9 cellular contexts compared by ENCODE assay signal in genomic region chr16:4663756-4664465, GRCh38. TPM values are rescaled to one million over a fixed set of nuclear protein-coding genes. Genes with fewer than 3 reads are reported as not detected.
DNase-seq lines count a peak whose midpoint lies in the region; ATAC-seq, FAIRE-seq and TF ChIP-seq lines count a peak whose summit lies in the region.
"Had no signal": no experiment of that assay in that cellular context is flagged by ENCODE, and none has a peak within 500 bp of the region (broad histone marks: within the 10 kb centered on the region; RNA-seq: fewer than 3 reads in every experiment).

No MANE protein-coding gene starts in this region.

- in situ Hi-C loops in HepG2 (cut with HindIII; ENCODE audit: extremely low pct_ligation_motif_present, low pct_unique_long_range_greater_than_20kb): loop anchor here (5.0 kb wide), 1 partner anchor 47 kb away; no protein-coding TSS in a partner anchor

- POLR2A ChIA-PET in HepG2 (lab: Yijun Ruan, JAX): interaction anchor here (0.9 to 2.9 kb wide), 12 partner anchors 10 to 128 kb away, joined by 3 to 39 read pairs (median 5); partner anchors contain the start of genes CDIP1, MGRN1 and ZNF500

- peak overlapping the region; percentile 65 for H3K27ac ChIP-seq in angular gyrus (ENCODE audit: low read depth, low read length)
- H3K27ac ChIP-seq in HepG2 (ENCODE audit: extremely low read length, insufficient read depth, low read length): peak overlapping the region; percentile 97

- peak overlapping the region in 2 of 3 experiments; percentile 24 to 65; a peak in 4 of 6 replicates for H3K4me3 ChIP-seq in HepG2 (replicated peaks in 1 of 3; ENCODE audit: insufficient read depth in 1 of 3, low read depth in 2 of 3, low read length in 3 of 3)

- CTCF ChIA-PET in HepG2 (lab: Yijun Ruan, JAX; ENCODE audit: low intra/inter-chr PET ratio, low total read pairs): no interaction called here

- H3K4me1 ChIP-seq in HepG2 (ENCODE audit: insufficient read depth, low read length): peaks cover 83% of the 10 kb centered on the region

- H3K79me2 ChIP-seq in HepG2 (ENCODE audit: insufficient read depth, low read length): peaks cover 6% of the 10 kb centered on the region

- H3K4me3 Mint-ChIP-seq in activated T-cell treated with anti-CD3 and anti-CD28 coated beads, Interleukin-2, amount 50 U/mL, for 72 hours: peak overlapping the region; percentile 69 to 71
- H3K4me3 Mint-ChIP-seq in type B pancreatic cell: peak overlapping the region; percentile 34

- H3K36me3 ChIP-seq in HepG2 (replicated peaks in 1 of 2; ENCODE audit: control insufficient read depth in 1 of 2, insufficient read depth in 2 of 2, low read length in 2 of 2): peaks cover 14 to 27% of the 10 kb centered on the region in 2 experiments

- TSS peak; percentile 94 for BruUV-seq in HepG2 (replicated peaks; lab: Mats Ljungman, UMichigan)

- no peaks in the 10 kb centered on the region for H3K9me3 Mint-ChIP-seq in activated T-cell treated with anti-CD3 and anti-CD28 coated beads, Interleukin-2, amount 50 U/mL, for 72 hours
- H3K9me3 Mint-ChIP-seq in type B pancreatic cell: no peaks in the 10 kb centered on the region

- H3K4me2 ChIP-seq in HepG2 (ENCODE audit: low read depth, low read length): peak overlapping the region; percentile 92

- TF ChIP-seq CTCF in HepG2 (CRISPR knock-in tag; IDR thresholded peaks at IDR 0.05) (0 out of 2 replicates have a peak, but pooled peaks have one; percentile 19), type B pancreatic cell (conservative IDR thresholded peaks at IDR 0.05) (no peak)

- TF ChIP-seq EP300 in HepG2 (IDR thresholded peaks at IDR 0.05; ENCODE audit: low read depth in 2 of 2, low read length in 2 of 2): peak; percentile 50 to 59; a peak in 2 of 4 replicates
- TF ChIP-seq EP300 in HepG2 (CRISPR knock-in tag; IDR thresholded peaks at IDR 0.05; ENCODE audit: borderline replicate concordance): peak; percentile 85

- H3K9me3 ChIP-seq in HepG2 (ENCODE audit: low read length): no peaks in the 10 kb centered on the region

- peak; percentile 63 to 88 for TF ChIP-seq POLR2A in HepG2 (IDR thresholded peaks at IDR 0.05; ENCODE audit: insufficient read depth in 1 of 2, low read depth in 2 of 2, low read length in 2 of 2)

- H2AFZ ChIP-seq in HepG2 (ENCODE audit: low read length): no peak overlapping the region

- intact Hi-C loops in HepG2 (cut with micrococcal nuclease; ENCODE audit: unreplicated experiment): loop anchor here (2.0 kb wide), 1 partner anchor 39 kb away; the partner anchor contains the start of gene MGRN1

- H3K27ac Mint-ChIP-seq in activated T-cell treated with anti-CD3 and anti-CD28 coated beads, Interleukin-2, amount 50 U/mL, for 72 hours: peak overlapping the region; percentile 75
- H3K27ac Mint-ChIP-seq in type B pancreatic cell: peak overlapping the region; percentile 78

- WGBS in HepG2 (ENCODE audit: low lambda C conversion rate): under 1% methylated on average over 9 of the region's 26 CpGs

- 0 out of 2 replicates have a peak, but pooled peaks have one; percentile 7 for TF ChIP-seq RAD21 in HepG2 (CRISPR knock-in tag; IDR thresholded peaks at IDR 0.05)

- H3K36me3 Mint-ChIP-seq in activated T-cell treated with anti-CD3 and anti-CD28 coated beads, Interleukin-2, amount 50 U/mL, for 72 hours (ENCODE audit: insufficient read depth in 2 of 2): peaks cover 0 to 4% of the 10 kb centered on the region in 2 donors
- H3K36me3 Mint-ChIP-seq in type B pancreatic cell: no peaks in the 10 kb centered on the region

- H3K27me3 Mint-ChIP-seq in activated T-cell treated with anti-CD3 and anti-CD28 coated beads, Interleukin-2, amount 50 U/mL, for 72 hours (ENCODE audit: low read depth): no peaks in the 10 kb centered on the region
- H3K27me3 Mint-ChIP-seq in type B pancreatic cell: no peaks in the 10 kb centered on the region

- H4K20me1 ChIP-seq in HepG2 (ENCODE audit: insufficient read depth, low read length): no peaks in the 10 kb centered on the region

- peaks cover 65% of the 10 kb centered on the region for H3K4me1 Mint-ChIP-seq in activated T-cell treated with anti-CD3 and anti-CD28 coated beads, Interleukin-2, amount 50 U/mL, for 72 hours (ENCODE audit: low read depth)
- H3K4me1 Mint-ChIP-seq in type B pancreatic cell (ENCODE audit: unreplicated experiment): peaks cover 14% of the 10 kb centered on the region

- H3K27me3 ChIP-seq in HepG2 (ENCODE audit: control insufficient read depth in 1 of 2, insufficient read depth in 2 of 2, low read length in 2 of 2): no peaks in the 10 kb centered on the region; a peak in 1 of 5 replicates

- ATAC-seq in activated T-cell treated with anti-CD3 and anti-CD28 coated beads, Interleukin-2, amount 50 U/mL, for 72 hours (replicated peaks in 1 of 2): no peak
- ATAC-seq in HepG2 (peak; percentile 83), HG02759 (IDR thresholded peaks at IDR 0.05; ENCODE audit: unreplicated experiment) (no peak)

- peak overlapping the region; percentile 77 for H3K9ac ChIP-seq in HepG2 (ENCODE audit: insufficient read depth, low read depth, low read length)

- peak; percentile 92 for FAIRE-seq in HepG2 (lab: Jason Lieb, UNC)
- FAIRE-seq: keratinocyte had no signal

- DNase-seq in activated T-cell treated with anti-CD3 and anti-CD28 coated beads, Interleukin-2, amount 50 U/mL, for 72 hours: peak in 1 of 2 donors; percentile 18
- no peak for DNase-seq in activated T-cell treated with anti-CD3 and anti-CD28 coated beads, Interleukin-2, amount 50 U/mL, for 48 hours
- DNase-seq in HepG2 (ENCODE audit: low spot score) (peak; percentile 94), type B pancreatic cell (ENCODE audit: extremely low spot score, unreplicated experiment) (no peak), NCI-H524 treated with DMSO at 0.1 percent for 48 hours (lab: John Stamatoyannopoulos, UW) (no peak), HCEC 1CT (no peak)

RNA-seq across cellular contexts. Expression of gene NUDT16L1, which starts 29.5 kb away (rescaled TPM):
- 10 to 100 TPM; 22.8 to 28.0 TPM for total RNA-seq in activated T-cell treated with anti-CD3 and anti-CD28 coated beads, Interleukin-2, amount 50 U/mL, for 72 hours
- total RNA-seq in HepG2 (2016; rRNA removed; fragmentation: Illumina TruSeq; extraction: Trizol): 40.5 and 41.0 TPM in 2 replicates
- 10.3 and 11.1 TPM in 2 replicates for total RNA-seq in HepG2 (2016; cell fraction: cytosol; rRNA removed; fragmentation: Illumina TruSeq; extraction: Trizol; ENCODE audit: low read depth)
- total RNA-seq in HepG2 (2016; cell fraction: insoluble cytoplasmic fraction; rRNA removed; fragmentation: Illumina TruSeq; extraction: Trizol): 42.6 and 42.7 TPM in 2 replicates
- total RNA-seq in HepG2 (2016; cell fraction: membrane; rRNA removed; fragmentation: Illumina TruSeq; extraction: Trizol): 18.6 and 20.4 TPM in 2 replicates
- 16.9 and 17.3 TPM in 2 replicates for total RNA-seq in HepG2 (2016; cell fraction: nucleus; rRNA removed; fragmentation: Illumina TruSeq; extraction: Trizol)
- 28.0 and 28.9 TPM in 2 replicates for polyA plus RNA-seq in HepG2 (2011; rRNA removed)
- polyA plus RNA-seq in HepG2 (2011; cell fraction: cytosol; rRNA removed): 27.9 and 47.5 TPM in 2 replicates
- polyA plus RNA-seq in HepG2 (2011; cell fraction: nucleus; rRNA removed): 33.3 and 34.9 TPM in 2 replicates
- 17.6 and 17.9 TPM in 2 replicates for polyA plus RNA-seq in HepG2 (2012)
- polyA plus RNA-seq in HepG2 (2016; cell fraction: cytosol; fragmentation: Illumina TruSeq; extraction: Trizol; ENCODE audit: low read depth): 13.1 and 13.9 TPM in 2 replicates
- polyA plus RNA-seq in HepG2 (2016; cell fraction: insoluble cytoplasmic fraction; fragmentation: Illumina TruSeq; extraction: Trizol; ENCODE audit: low read depth): 49.7 and 50.3 TPM in 2 replicates
- polyA plus RNA-seq in HepG2 (2016; cell fraction: membrane; fragmentation: Illumina TruSeq; extraction: Trizol; ENCODE audit: low read depth): 15.2 and 17.7 TPM in 2 replicates
- polyA plus RNA-seq in HepG2 (2016; cell fraction: nucleus; fragmentation: Illumina TruSeq; extraction: Trizol; ENCODE audit: insufficient read depth, low read depth): 32.3 and 35.4 TPM in 2 replicates
- 14.3 and 41.1 TPM in 2 replicates for polyA minus RNA-seq in HepG2 (2011; rRNA and poly(A)+ RNA removed; ENCODE audit: low replicate concordance)
- 8.9 and 10.9 TPM in 2 replicates for polyA minus RNA-seq in HepG2 (2011; cell fraction: cytosol; rRNA and poly(A)+ RNA removed)
- polyA minus RNA-seq in HepG2 (2011; cell fraction: nucleus; rRNA and poly(A)+ RNA removed): 10.6 and 11.6 TPM in 2 replicates
- total RNA-seq in type B pancreatic cell (ENCODE audit: low replicate concordance): 36.7 and 37.7 TPM in 2 replicates

RNA-seq across cellular contexts. Expression of gene MGRN1, which starts 39.3 kb away (rescaled TPM):
- 100 to 1,000 TPM; 107 to 116 TPM for total RNA-seq in activated T-cell treated with anti-CD3 and anti-CD28 coated beads, Interleukin-2, amount 50 U/mL, for 72 hours
- 11.9 and 14.8 TPM in 2 replicates for total RNA-seq in HepG2 (2016; rRNA removed; fragmentation: Illumina TruSeq; extraction: Trizol)
- total RNA-seq in HepG2 (2016; cell fraction: cytosol; rRNA removed; fragmentation: Illumina TruSeq; extraction: Trizol; ENCODE audit: low read depth): 6.7 and 12.0 TPM in 2 replicates
- total RNA-seq in HepG2 (2016; cell fraction: insoluble cytoplasmic fraction; rRNA removed; fragmentation: Illumina TruSeq; extraction: Trizol): 13.0 and 13.6 TPM in 2 replicates
- total RNA-seq in HepG2 (2016; cell fraction: membrane; rRNA removed; fragmentation: Illumina TruSeq; extraction: Trizol): 14.0 and 16.7 TPM in 2 replicates
- total RNA-seq in HepG2 (2016; cell fraction: nucleus; rRNA removed; fragmentation: Illumina TruSeq; extraction: Trizol): 17.0 and 22.2 TPM in 2 replicates
- polyA plus RNA-seq in HepG2 (2011; rRNA removed): 11.6 and 12.6 TPM in 2 replicates
- polyA plus RNA-seq in HepG2 (2011; cell fraction: cytosol; rRNA removed): 4.9 and 6.2 TPM in 2 replicates
- 87.1 and 98.5 TPM in 2 replicates for polyA plus RNA-seq in HepG2 (2011; cell fraction: nucleus; rRNA removed)
- polyA plus RNA-seq in HepG2 (2012): 31.8 and 31.9 TPM in 2 replicates
- polyA plus RNA-seq in HepG2 (2016; cell fraction: cytosol; fragmentation: Illumina TruSeq; extraction: Trizol; ENCODE audit: low read depth): 3.9 and 4.3 TPM in 2 replicates
- polyA plus RNA-seq in HepG2 (2016; cell fraction: insoluble cytoplasmic fraction; fragmentation: Illumina TruSeq; extraction: Trizol; ENCODE audit: low read depth): 22.5 and 31.3 TPM in 2 replicates
- polyA plus RNA-seq in HepG2 (2016; cell fraction: membrane; fragmentation: Illumina TruSeq; extraction: Trizol; ENCODE audit: low read depth): 11.4 and 11.5 TPM in 2 replicates
- 54.4 and 55.4 TPM in 2 replicates for polyA plus RNA-seq in HepG2 (2016; cell fraction: nucleus; fragmentation: Illumina TruSeq; extraction: Trizol; ENCODE audit: insufficient read depth, low read depth)
- 12.5 and 23.7 TPM in 2 replicates for polyA minus RNA-seq in HepG2 (2011; rRNA and poly(A)+ RNA removed; ENCODE audit: low replicate concordance)
- polyA minus RNA-seq in HepG2 (2011; cell fraction: cytosol; rRNA and poly(A)+ RNA removed): 16.2 and 19.1 TPM in 2 replicates
- 26.4 and 28.5 TPM in 2 replicates for polyA minus RNA-seq in HepG2 (2011; cell fraction: nucleus; rRNA and poly(A)+ RNA removed)
- 87.9 and 88.6 TPM in 2 replicates for total RNA-seq in type B pancreatic cell (ENCODE audit: low replicate concordance)

RNA-seq across cellular contexts. Expression of gene UBALD1, which starts 49.2 kb away (rescaled TPM):
- total RNA-seq in activated T-cell treated with anti-CD3 and anti-CD28 coated beads, Interleukin-2, amount 50 U/mL, for 72 hours: 10 to 100 TPM; 17.2 to 18.4 TPM
- 3.3 and 6.8 TPM in 2 replicates for total RNA-seq in HepG2 (2016; rRNA removed; fragmentation: Illumina TruSeq; extraction: Trizol)
- 4.8 and 5.6 TPM in 2 replicates for total RNA-seq in HepG2 (2016; cell fraction: cytosol; rRNA removed; fragmentation: Illumina TruSeq; extraction: Trizol; ENCODE audit: low read depth)
- total RNA-seq in HepG2 (2016; cell fraction: insoluble cytoplasmic fraction; rRNA removed; fragmentation: Illumina TruSeq; extraction: Trizol): 3.5 and 7.2 TPM in 2 replicates
- 8.2 and 9.8 TPM in 2 replicates for total RNA-seq in HepG2 (2016; cell fraction: membrane; rRNA removed; fragmentation: Illumina TruSeq; extraction: Trizol)
- 5.1 and 5.7 TPM in 2 replicates for total RNA-seq in HepG2 (2016; cell fraction: nucleus; rRNA removed; fragmentation: Illumina TruSeq; extraction: Trizol)
- 12.3 and 16.6 TPM in 2 replicates for polyA plus RNA-seq in HepG2 (2011; rRNA removed)
- polyA plus RNA-seq in HepG2 (2011; cell fraction: cytosol; rRNA removed): 4.3 and 9.4 TPM in 2 replicates
- 78.3 and 112 TPM in 2 replicates for polyA plus RNA-seq in HepG2 (2011; cell fraction: nucleus; rRNA removed)
- polyA plus RNA-seq in HepG2 (2012): 16.2 and 21.4 TPM in 2 replicates
- 15.8 and 19.4 TPM in 2 replicates for polyA plus RNA-seq in HepG2 (2016; cell fraction: cytosol; fragmentation: Illumina TruSeq; extraction: Trizol; ENCODE audit: low read depth)
- polyA plus RNA-seq in HepG2 (2016; cell fraction: insoluble cytoplasmic fraction; fragmentation: Illumina TruSeq; extraction: Trizol; ENCODE audit: low read depth): 11.4 and 12.9 TPM in 2 replicates
- polyA plus RNA-seq in HepG2 (2016; cell fraction: membrane; fragmentation: Illumina TruSeq; extraction: Trizol; ENCODE audit: low read depth): 21.1 and 23.4 TPM in 2 replicates
- 30.5 and 32.7 TPM in 2 replicates for polyA plus RNA-seq in HepG2 (2016; cell fraction: nucleus; fragmentation: Illumina TruSeq; extraction: Trizol; ENCODE audit: insufficient read depth, low read depth)
- 9.9 and 17.0 TPM in 2 replicates for polyA minus RNA-seq in HepG2 (2011; rRNA and poly(A)+ RNA removed; ENCODE audit: low replicate concordance)
- 8.7 and 11.7 TPM in 2 replicates for polyA minus RNA-seq in HepG2 (2011; cell fraction: cytosol; rRNA and poly(A)+ RNA removed)
- 23.5 and 25.2 TPM in 2 replicates for polyA minus RNA-seq in HepG2 (2011; cell fraction: nucleus; rRNA and poly(A)+ RNA removed)
- total RNA-seq in type B pancreatic cell (ENCODE audit: low replicate concordance): 49.2 and 85.9 TPM in 2 replicates
